Comparison of ENCODE assay signal across 8 cellular contexts in genomic region chr5:72611111-72611724, GRCh38.
DNase-seq lines count a peak whose midpoint lies in the region; ATAC-seq and TF ChIP-seq lines count a peak whose summit lies in the region.

No MANE protein-coding gene starts in this region.

- no peak overlapping the region for H3K27ac ChIP-seq in VCaP

- peak; percentile 88 for TF ChIP-seq CTCF in VCaP (conservative IDR thresholded peaks at IDR 0.05)

- ATAC-seq in HG02610 (IDR thresholded peaks at IDR 0.05; ENCODE audit: unreplicated experiment) (peak; percentile 79), GM21737 (IDR thresholded peaks at IDR 0.05; ENCODE audit: unreplicated experiment) (no peak)

- DNase-seq in DMS53 treated with DMSO at 0.1 percent for 48 hours (lab: John Stamatoyannopoulos, UW; ENCODE audit: unreplicated experiment) = peak; percentile 69
- peak; percentile 61 for DNase-seq in NCI-H2107 treated with DMSO at 0.1 percent for 48 hours (lab: John Stamatoyannopoulos, UW; ENCODE audit: unreplicated experiment)
- peak; percentile 73 for DNase-seq in cerebellum (ENCODE audit: low spot score)
- peak; percentile 71 for DNase-seq in kidney tubule cell (ENCODE audit: low spot score)
- DNase-seq in stimulated activated CD4-positive, alpha-beta T cell treated with anti-CD3 and anti-CD28 coated beads, Interleukin-2, amount 100 ng/mL, for 24 hours = peak; percentile 39 to 59
